In the genomic region with DNA sequence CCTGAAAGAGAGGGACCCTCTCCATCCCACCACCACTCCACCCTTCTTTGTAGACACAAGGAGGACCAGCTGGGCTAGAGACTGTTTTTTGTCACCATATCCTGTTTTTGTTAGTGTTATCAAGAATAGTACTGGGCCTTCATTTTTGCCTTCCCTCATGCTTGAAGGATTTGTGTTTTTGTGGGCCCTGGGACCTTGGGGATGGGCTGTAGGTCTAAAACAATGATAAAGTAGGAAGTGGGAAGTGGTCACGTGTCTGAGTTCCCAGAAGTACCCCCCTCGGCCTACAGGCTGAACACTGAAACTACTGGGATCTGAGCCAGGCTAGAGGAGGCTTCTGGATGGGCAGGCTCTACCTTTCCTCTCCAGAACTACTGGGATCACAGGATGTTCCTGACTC, we compare ENCODE assay signal across 8 cellular contexts. TPM values are rescaled to one million over a fixed set of nuclear protein-coding genes. Genes with fewer than 3 reads are reported as not detected.
DNase-seq lines count a peak whose midpoint lies in the region; ATAC-seq and TF ChIP-seq lines count a peak whose summit lies in the region.

No MANE protein-coding gene starts in this region.

- no peak for TF ChIP-seq CTCF in MCF 10A (IDR thresholded peaks at IDR 0.05; ENCODE audit: unreplicated experiment)
- TF ChIP-seq CTCF in mammary epithelial cell (conservative IDR thresholded peaks at IDR 0.05 in 1 of 2, IDR thresholded peaks at IDR 0.05 in 1 of 2; ENCODE audit: extremely low read depth in 1 of 2, insufficient read depth in 1 of 2, low read depth in 1 of 2, low read length in 2 of 2), result no peak
- no peak for TF ChIP-seq CTCF in ascending aorta (IDR thresholded peaks at IDR 0.05)
- TF ChIP-seq CTCF in lower lobe of right lung (IDR thresholded peaks at IDR 0.05), result no peak
- TF ChIP-seq CTCF in uterus (IDR thresholded peaks at IDR 0.05), result peak in 1 of 4 experiments; percentile 8
- TF ChIP-seq CTCF in PC-3 (conservative IDR thresholded peaks at IDR 0.05; ENCODE audit: low read depth, low read length), result no peak
- no peak for TF ChIP-seq CTCF in GM13976 (IDR thresholded peaks at IDR 0.05; ENCODE audit: borderline replicate concordance, control extremely low read depth, extremely low read depth, insufficient read depth, missing control alignments)

- H3K36me3 Mint-ChIP-seq in MCF 10A (ENCODE audit: insufficient read depth, unreplicated experiment), result peaks cover 29% of the 10 kb centered on the region

- no peak overlapping the region for H3K9ac ChIP-seq in mammary epithelial cell (ENCODE audit: insufficient read depth, low read length)
- H3K9ac ChIP-seq in PC-3 (ENCODE audit: low read length), result no peak overlapping the region

- H3K27ac ChIP-seq in mammary epithelial cell (ENCODE audit: insufficient read depth, low read depth, low read length), result no peak overlapping the region
- peak overlapping the region; percentile 91 to 94 for H3K27ac ChIP-seq in ascending aorta
- H3K27ac ChIP-seq in lower lobe of right lung, result peak overlapping the region; percentile 88
- peak overlapping the region; percentile 90 to 98 for H3K27ac ChIP-seq in uterus
- H3K27ac ChIP-seq in PC-3 (ENCODE audit: low read length), result no peak overlapping the region

- H3K36me3 ChIP-seq in mammary epithelial cell (ENCODE audit: insufficient read depth, low read length) (peaks cover 2% of the 10 kb centered on the region), ascending aorta (peaks cover 10 to 30% of the 10 kb centered on the region in 2 donors), lower lobe of right lung (peaks cover 26% of the 10 kb centered on the region), uterus (no peaks in the 10 kb centered on the region), PC-3 (ENCODE audit: low read depth, low read length) (peaks cover 8% of the 10 kb centered on the region; the same call in 1 of the 2 replicates)

- no peaks in the 10 kb centered on the region for H3K27me3 Mint-ChIP-seq in MCF 10A (ENCODE audit: insufficient read depth, unreplicated experiment)

- dilution Hi-C loops in mammary epithelial cell (cut with HindIII; ENCODE audit: low sequenced_read_pairs), result loop anchor here (5.0 kb wide), 2 partner anchors 41 to 49 kb away; no protein-coding TSS in a partner anchor

- H3K9me3 Mint-ChIP-seq in MCF 10A (ENCODE audit: unreplicated experiment), result no peaks in the 10 kb centered on the region

- no peaks in the 10 kb centered on the region for H4K20me1 ChIP-seq in mammary epithelial cell (ENCODE audit: insufficient read depth, low read length)
- no peaks in the 10 kb centered on the region for H4K20me1 ChIP-seq in PC-3 (ENCODE audit: low read length)

- no peak overlapping the region for H3K4me3 ChIP-seq in mammary epithelial cell (replicated peaks in 1 of 3; ENCODE audit: insufficient read depth in 1 of 3, low read depth in 2 of 3, low read length in 3 of 3)
- H3K4me3 ChIP-seq in ascending aorta, result no peak overlapping the region
- H3K4me3 ChIP-seq in lower lobe of right lung, result no peak overlapping the region
- no peak overlapping the region for H3K4me3 ChIP-seq in uterus
- H3K4me3 ChIP-seq in PC-3 (ENCODE audit: low read length), result no peak overlapping the region

- in situ Hi-C loops in mammary epithelial cell (cut with MboI; ENCODE audit: low sequenced_read_pairs in 2 of 2), result no loop called here
- in situ Hi-C loops in GM13976 (cut with MboI; ENCODE audit: low sequenced_read_pairs, unreplicated experiment), result no loop called here

- H3K27ac Mint-ChIP-seq in MCF 10A (ENCODE audit: low read depth, unreplicated experiment), result peak overlapping the region; percentile 78

- H3K4me1 Mint-ChIP-seq in MCF 10A (ENCODE audit: insufficient read depth, unreplicated experiment), result peaks cover 36% of the 10 kb centered on the region

- H3K4me1 ChIP-seq in mammary epithelial cell (ENCODE audit: insufficient read depth, low read length) (peaks cover 27% of the 10 kb centered on the region), ascending aorta (peaks cover 28 to 43% of the 10 kb centered on the region in 2 donors), lower lobe of right lung (peaks cover 66% of the 10 kb centered on the region), uterus (peaks cover 30% of the 10 kb centered on the region in 2 donors), PC-3 (ENCODE audit: insufficient read depth, low read length) (peaks cover 46% of the 10 kb centered on the region)

- H3K79me2 ChIP-seq in mammary epithelial cell (ENCODE audit: insufficient read depth, low read length) (peaks cover 12% of the 10 kb centered on the region), PC-3 (ENCODE audit: low read length) (peaks cover 18% of the 10 kb centered on the region)

- BruUV-seq in MCF 10A (replicated peaks; lab: Mats Ljungman, UMichigan) (no TSS peak), mammary epithelial cell (replicated peaks; lab: Mats Ljungman, UMichigan) (no TSS peak), PC-3 (replicated peaks; lab: Mats Ljungman, UMichigan) (no TSS peak)

- peak; percentile 32 to 46 for ATAC-seq in lower lobe of right lung
- no peak for ATAC-seq in PC-3

- WGBS in mammary epithelial cell (ENCODE audit: low coverage, missing lambda C conversion rate), result 30% methylated on average over 2 of the region's 2 CpGs

- no peak overlapping the region for H3K4me3 Mint-ChIP-seq in MCF 10A (ENCODE audit: unreplicated experiment)

- peaks cover 12% of the 10 kb centered on the region for H3F3A ChIP-seq in PC-3 (ENCODE audit: low read length, unreplicated experiment)

- POLR2A ChIA-PET in MCF 10A (lab: Yijun Ruan, JAX), result interaction anchor here (2.4 kb wide), 1 partner anchor 9 kb away, joined by 14 read pairs; a partner anchor contains a TSS
- POLR2A ChIA-PET in PC-3 (lab: Charles Lee; ENCODE audit: unreplicated experiment), result no interaction called here

- no peaks in the 10 kb centered on the region for H3K27me3 ChIP-seq in mammary epithelial cell (ENCODE audit: insufficient read depth, low read length)
- H3K27me3 ChIP-seq in ascending aorta, result no peaks in the 10 kb centered on the region
- no peaks in the 10 kb centered on the region for H3K27me3 ChIP-seq in lower lobe of right lung (ENCODE audit: low read depth)
- H3K27me3 ChIP-seq in uterus, result no peaks in the 10 kb centered on the region
- no peaks in the 10 kb centered on the region for H3K27me3 ChIP-seq in PC-3 (ENCODE audit: low read length)

- H3K9me3 ChIP-seq in mammary epithelial cell (replicated peaks; ENCODE audit: insufficient read depth, low read length), result no peaks in the 10 kb centered on the region
- no peaks in the 10 kb centered on the region for H3K9me3 ChIP-seq in ascending aorta
- H3K9me3 ChIP-seq in lower lobe of right lung, result no peaks in the 10 kb centered on the region
- no peaks in the 10 kb centered on the region for H3K9me3 ChIP-seq in uterus
- no peaks in the 10 kb centered on the region for H3K9me3 ChIP-seq in PC-3 (ENCODE audit: low read length)

- no peak for TF ChIP-seq POLR2A in uterus (IDR thresholded peaks at IDR 0.05)

- H3K9me2 ChIP-seq in PC-3 (replicated peaks; ENCODE audit: low read length), result no peaks in the 10 kb centered on the region

- H2AFZ ChIP-seq in mammary epithelial cell (ENCODE audit: low read depth, low read length), result no peak overlapping the region
- no peak overlapping the region for H2AFZ ChIP-seq in PC-3 (ENCODE audit: low read length)

- DNase-seq in MCF 10A (ENCODE audit: unreplicated experiment) (no peak), mammary epithelial cell (no peak), ascending aorta (ENCODE audit: low spot score in 2 of 2) (no peak), lower lobe of right lung (no peak), uterus (no peak), PC-3 (no peak), GM13976 (ENCODE audit: low spot score) (no peak)
- DNase-seq in stimulated activated CD4-positive, alpha-beta T cell treated with anti-CD3 and anti-CD28 coated beads, Interleukin-1b, Interleukin-23, amount 100 ng/mL, for 48 hours, result no peak

- intact Hi-C loops in MCF 10A (cut with micrococcal nuclease), result no loop called here
- intact Hi-C loops in mammary epithelial cell (cut with micrococcal nuclease), result no loop called here
- intact Hi-C loops in ascending aorta (cut with DNase I), result loop anchor here (2.0 to 10.0 kb wide), 3 partner anchors 39 to 307 kb away; a partner anchor contains a TSS
- intact Hi-C loops in lower lobe of right lung (cut with DNase I), result no loop called here
- intact Hi-C loops in uterus (cut with DNase I; ENCODE audit: low total_unique reads), result no loop called here
- intact Hi-C loops in PC-3 (cut with micrococcal nuclease), result no loop called here

- CTCF ChIA-PET in MCF 10A (lab: Yijun Ruan, JAX), result interaction anchor here (1.1 to 5.4 kb wide), 3 partner anchors 12 to 28 kb away, joined by 4 to 52 read pairs (median 14); no protein-coding TSS in a partner anchor
- CTCF ChIA-PET in mammary epithelial cell (lab: Charles Lee; ENCODE audit: low non-redundant PET), result interaction anchor here (0.6 kb wide), 1 partner anchor 13 kb away, joined by 5 read pairs; no protein-coding TSS in a partner anchor
- CTCF ChIA-PET in PC-3 (lab: Charles Lee), result no interaction called here

- H3K4me2 ChIP-seq in mammary epithelial cell (ENCODE audit: insufficient read depth, low read depth, low read length), result no peak overlapping the region
- no peak overlapping the region for H3K4me2 ChIP-seq in PC-3 (ENCODE audit: low read length)

RNA-seq across cellular contexts. Expression of a gene that starts 8.9 kb away (rescaled TPM):
- total RNA-seq in MCF 10A (2022) (8.4 and 11.9 TPM in 2 replicates), mammary epithelial cell (10 to 100 TPM in 1 of 2 donors, 1 to 10 TPM in 1; 8.0 to 10.9 TPM), ascending aorta (30.0 TPM), lower lobe of right lung (22.9 TPM), uterus (10 to 100 TPM in 3 of 4 donors, 1 to 10 TPM in 1; 6.8 to 64.4 (median 20.4) TPM), PC-3 (2014; rRNA removed) (16.9 and 18.2 TPM in 2 replicates)
- polyA plus RNA-seq in mammary epithelial cell, result 4.0 TPM
- polyA minus RNA-seq in mammary epithelial cell, result 11.4 TPM

RNA-seq across cellular contexts. Expression of a gene that starts 25.8 kb away (rescaled TPM):
- 1.2 and 2.9 TPM in 2 replicates for total RNA-seq in MCF 10A (2022)
- total RNA-seq in mammary epithelial cell, result 1 to 10 TPM in 1 of 2 donors, not detected in 1; 2.0 TPM
- 0.18 TPM for polyA plus RNA-seq in mammary epithelial cell
- not detected for polyA minus RNA-seq in mammary epithelial cell
- 11.8 TPM for total RNA-seq in ascending aorta
- 10.6 TPM for total RNA-seq in lower lobe of right lung
- total RNA-seq in uterus, result 1 to 10 TPM in 1 of 4 donors, under 1 TPM in 1, not detected in 2; 0.69 to 6.0 TPM
- total RNA-seq in PC-3 (2014; rRNA removed), result 0.22 and 0.52 TPM in 2 replicates

RNA-seq across cellular contexts. Expression of a gene that starts 38.1 kb away (rescaled TPM):
- 21.4 and 22.3 TPM in 2 replicates for total RNA-seq in MCF 10A (2022)
- 10 to 100 TPM in 1 of 2 donors, 1 to 10 TPM in 1; 7.8 to 29.1 TPM for total RNA-seq in mammary epithelial cell
- 8.1 TPM for polyA plus RNA-seq in mammary epithelial cell
- polyA minus RNA-seq in mammary epithelial cell, result 6.0 TPM
- 113 TPM for total RNA-seq in ascending aorta
- total RNA-seq in lower lobe of right lung, result 80.3 TPM
- 100 to 1,000 TPM in 1 of 4 donors, 10 to 100 TPM in 3; 11.5 to 179 (median 56.8) TPM for total RNA-seq in uterus
- total RNA-seq in PC-3 (2014; rRNA removed), result 15.6 and 28.7 TPM in 2 replicates

RNA-seq across cellular contexts. Expression of a gene that starts 38.3 kb away (rescaled TPM):
- total RNA-seq in MCF 10A (2022) (0.37 and 1.1 TPM in 2 replicates), mammary epithelial cell (under 1 TPM; 0.17 to 0.45 TPM), ascending aorta (not detected), lower lobe of right lung (0.74 TPM), uterus (1 to 10 TPM in 2 of 4 donors, not detected in 2; 2.9 to 4.9 TPM), PC-3 (2014; rRNA removed) (0.40 TPM in 1 of 2 replicates, not detected in the other)
- 0.44 TPM for polyA plus RNA-seq in mammary epithelial cell
- polyA minus RNA-seq in mammary epithelial cell, result not detected

RNA-seq across cellular contexts. Expression of a gene that starts 54.3 kb away (rescaled TPM):
- total RNA-seq in MCF 10A (2022), result 2.0 and 3.6 TPM in 2 replicates
- 1 to 10 TPM in 1 of 2 donors, under 1 TPM in 1; 0.67 to 6.9 TPM for total RNA-seq in mammary epithelial cell
- 0.86 TPM for polyA plus RNA-seq in mammary epithelial cell
- polyA minus RNA-seq in mammary epithelial cell, result not detected
- total RNA-seq in ascending aorta, result 124 TPM
- total RNA-seq in lower lobe of right lung, result 75.2 TPM
- 100 to 1,000 TPM in 1 of 4 donors, 10 to 100 TPM in 2, 1 to 10 TPM in 1; 6.2 to 151 (median 57.8) TPM for total RNA-seq in uterus
- 8.6 and 16.3 TPM in 2 replicates for total RNA-seq in PC-3 (2014; rRNA removed)

Comparison
In these comparisons a context has a peak if more than half of its experiments do, and no peak if none do; other contexts are left out.
1. H3K27ac ChIP-seq: peak in ascending aorta (2 of 2), lower lobe of right lung (single experiment) and uterus (2 of 2); none in mammary epithelial cell (single experiment) and PC-3 (single experiment).